ENCODE assay signal across 3 cellular contexts in genomic region chr7:5453566-5454075, GRCh38.
A peak's percentile ranks its signal among the peaks of the same experiment; 100 is the strongest.
TF ChIP-seq lines count a peak whose summit lies in the region.

No MANE protein-coding gene starts in this region.

TF ChIP-seq in HEK293, 187 proteins besides CTCF, POLR2A, EP300 and RAD21:
- TF ChIP-seq ZNF23 (tag by site-specific recombination; IDR thresholded peaks at IDR 0.05; ENCODE audit: borderline replicate concordance) (no peak), ZNF121 (tag by site-specific recombination; IDR thresholded peaks at IDR 0.05) (peak; percentile 65)

TF ChIP-seq in H1, 55 proteins besides CTCF, POLR2A, EP300 and RAD21:
- TF ChIP-seq EGR1 (IDR thresholded peaks at IDR 0.05; ENCODE audit: borderline replicate concordance, low read depth, low read length) = no peak
- no peak for TF ChIP-seq RFX5 (IDR thresholded peaks at IDR 0.05; ENCODE audit: borderline replicate concordance, low read depth, low read length)
- TF ChIP-seq SIX5 (IDR thresholded peaks at IDR 0.05; ENCODE audit: low read depth, low read length) = no peak
- TF ChIP-seq NANOG (IDR thresholded peaks at IDR 0.05; ENCODE audit: insufficient read depth, low read depth, low read length, poor library complexity, severe bottlenecking) = no peak
- TF ChIP-seq SIRT6 (IDR thresholded peaks at IDR 0.05; ENCODE audit: low read length) = no peak
- TF ChIP-seq BCL11A (IDR thresholded peaks at IDR 0.05; ENCODE audit: low read depth in 2 of 2, low read length in 2 of 2) = no peak
- no peak for TF ChIP-seq CEBPB (IDR thresholded peaks at IDR 0.05; ENCODE audit: low read depth, low read length)
- no peak for TF ChIP-seq USF2 (IDR thresholded peaks at IDR 0.05; ENCODE audit: low read length)
- TF ChIP-seq CTBP2 (IDR thresholded peaks at IDR 0.05; ENCODE audit: borderline replicate concordance, insufficient read depth, insufficient read length, low read length) = no peak
- TF ChIP-seq SAP30 (IDR thresholded peaks at IDR 0.05; ENCODE audit: insufficient read depth, insufficient replicate concordance, low read length) = no peak
- no peak for TF ChIP-seq TEAD4 (IDR thresholded peaks at IDR 0.05; ENCODE audit: low read depth, low read length)
TF ChIP-seq in H1: peak in this region for 0.

TF ChIP-seq in SK-N-SH treated with all-trans-retinoic acid at 6 μM for 48 hours, 23 proteins besides CTCF, POLR2A, EP300 and RAD21:
- no peak for TF ChIP-seq TOX (CRISPR knock-in tag; IDR thresholded peaks at IDR 0.05; ENCODE audit: borderline replicate concordance)
- no peak for TF ChIP-seq ZNF70 (CRISPR knock-in tag; IDR thresholded peaks at IDR 0.05)
- TF ChIP-seq ZNF565 (CRISPR knock-in tag; conservative IDR thresholded peaks at IDR 0.05; ENCODE audit: low read depth) = no peak
- no peak for TF ChIP-seq ZFP3 (CRISPR knock-in tag; IDR thresholded peaks at IDR 0.05)
- TF ChIP-seq PATZ1 (CRISPR knock-in tag; IDR thresholded peaks at IDR 0.05; ENCODE audit: borderline replicate concordance) = no peak
- no peak for TF ChIP-seq SNAI2 (CRISPR knock-in tag; IDR thresholded peaks at IDR 0.05)
- no peak for TF ChIP-seq PPARA (CRISPR knock-in tag; IDR thresholded peaks at IDR 0.05; ENCODE audit: borderline replicate concordance)
- TF ChIP-seq ISL1 (CRISPR knock-in tag; IDR thresholded peaks at IDR 0.05) = no peak
- no peak for TF ChIP-seq ZFP30 (CRISPR knock-in tag; IDR thresholded peaks at IDR 0.05)
- TF ChIP-seq ZNF8 (CRISPR knock-in tag; IDR thresholded peaks at IDR 0.05) = no peak
- no peak for TF ChIP-seq ESRRG (CRISPR knock-in tag; IDR thresholded peaks at IDR 0.05)
- no peak for TF ChIP-seq POU6F1 (CRISPR knock-in tag; IDR thresholded peaks at IDR 0.05; ENCODE audit: borderline replicate concordance, low read depth)
- no peak for TF ChIP-seq CSDC2 (CRISPR knock-in tag; IDR thresholded peaks at IDR 0.05)
